30 cellular contexts compared by ENCODE assay signal in genomic region chr3:158260392-158260791, GRCh38.
DNase-seq lines count a peak whose midpoint lies in the region; ATAC-seq and TF ChIP-seq lines count a peak whose summit lies in the region.
"Had no signal": no experiment of that assay in that cellular context is flagged by ENCODE, and none has a peak within 500 bp of the region (broad histone marks: within the 10 kb centered on the region; RNA-seq: fewer than 3 reads in every experiment).

No MANE protein-coding gene starts in this region.

- H3K27ac Mint-ChIP-seq in T-cell (no peak overlapping the region), chondrocyte (ENCODE audit: unreplicated experiment) (no peak overlapping the region)
- H3K27ac Mint-ChIP-seq: activated CD4-positive, alpha-beta memory T cell treated with anti-CD3 and anti-CD28 coated beads, Interleukin-2, amount 10 ng/mL, durations not matched to agents 7 days and 5 days; activated naive CD8-positive, alpha-beta T cell; activated T-helper 2 cell treated with anti-CD3 and anti-CD28 coated beads, Interferon-gamma antibody, Interleukin-2, Interleukin-4, amounts not matched to agents 10 μg/mL and 5 μg/mL and 100 μg/mL, durations not matched to agents 14 hours and 24 hours and 36 hours; CD4-positive, CD25-positive, alpha-beta regulatory T cell; dendritic cell treated with granulocyte-macrophage colony-stimulating factor and Interleukin-4, amounts not matched to agents 40 ng/mL and 50 ng/mL, for 4 days; natural killer cell treated with Interleukin-12 subunit alpha and Interleukin-12 subunit beta and Interleukin-15 and Interleukin-18, amount 100 ng/mL, for 72 hours; stimulated activated naive CD8-positive, alpha-beta T cell treated with anti-CD3 and anti-CD28 coated beads, Interleukin-15, Interleukin-2, amounts not matched to agents 100 ng/mL and 50 ng/mL, for 24 hours had no signal

- no peak for TF ChIP-seq CTCF in epithelial cell of esophagus (IDR thresholded peaks at IDR 0.05; ENCODE audit: insufficient read depth, low read depth, low read length, missing control alignments)
- no peak for TF ChIP-seq CTCF in chondrocyte (IDR thresholded peaks at IDR 0.05)

- H3K4me1 Mint-ChIP-seq in T-cell (peaks cover 5 to 16% (median 10%) of the 10 kb centered on the region in 3 donors), chondrocyte (ENCODE audit: low read depth) (no peaks in the 10 kb centered on the region)
- H3K4me1 Mint-ChIP-seq: activated CD4-positive, alpha-beta memory T cell treated with anti-CD3 and anti-CD28 coated beads, Interleukin-2, amount 10 ng/mL, durations not matched to agents 7 days and 5 days had no signal

- CTCF ChIA-PET in T-cell (lab: Charles Lee): no interaction called here

- POLR2A ChIA-PET in T-cell (lab: Charles Lee): no interaction called here

- H3K9me3 Mint-ChIP-seq in T-cell: peaks cover 14 to 47% (median 32%) of the 10 kb centered on the region in 3 donors
- H3K9me3 Mint-ChIP-seq in chondrocyte (ENCODE audit: low read depth): peaks cover 14% of the 10 kb centered on the region

- H3K4me3 ChIP-seq in epithelial cell of esophagus (ENCODE audit: low read length): no peak overlapping the region
- H3K4me3 ChIP-seq: cardiac muscle cell, esophagus squamous epithelium, HAP-1, heart right ventricle, lung, mucosa of descending colon had no signal

- no peaks in the 10 kb centered on the region for H3K27me3 Mint-ChIP-seq in T-cell
- no peaks in the 10 kb centered on the region for H3K27me3 Mint-ChIP-seq in chondrocyte (ENCODE audit: low read depth)
- H3K27me3 Mint-ChIP-seq: activated CD4-positive, alpha-beta memory T cell treated with anti-CD3 and anti-CD28 coated beads, Interleukin-2, amount 10 ng/mL, durations not matched to agents 7 days and 5 days; activated naive CD8-positive, alpha-beta T cell; dendritic cell treated with granulocyte-macrophage colony-stimulating factor and Interleukin-4, amounts not matched to agents 40 ng/mL and 50 ng/mL, for 4 days; natural killer cell treated with Interleukin-12 subunit alpha and Interleukin-12 subunit beta and Interleukin-15 and Interleukin-18, amount 100 ng/mL, for 72 hours; stimulated activated naive CD8-positive, alpha-beta T cell treated with anti-CD3 and anti-CD28 coated beads, Interleukin-15, Interleukin-2, amounts not matched to agents 100 ng/mL and 50 ng/mL, for 24 hours had no signal

- no peak for ATAC-seq in T-cell (replicated peaks in 1 of 4)
- ATAC-seq: heart right ventricle, mucosa of descending colon, SK-N-SH treated with all-trans-retinoic acid at 6 μM for 48 hours had no signal

- peaks cover 83% of the 10 kb centered on the region for H3K36me3 Mint-ChIP-seq in T-cell
- peaks cover 4% of the 10 kb centered on the region for H3K36me3 Mint-ChIP-seq in chondrocyte (ENCODE audit: low read depth)

- H3K4me3 Mint-ChIP-seq in T-cell (no peak overlapping the region), chondrocyte (ENCODE audit: unreplicated experiment) (no peak overlapping the region)
- H3K4me3 Mint-ChIP-seq: activated CD4-positive, alpha-beta memory T cell treated with anti-CD3 and anti-CD28 coated beads, Interleukin-2, amount 10 ng/mL, durations not matched to agents 7 days and 5 days; activated naive CD8-positive, alpha-beta T cell; CD4-positive, CD25-positive, alpha-beta regulatory T cell; dendritic cell treated with granulocyte-macrophage colony-stimulating factor and Interleukin-4, amounts not matched to agents 40 ng/mL and 50 ng/mL, for 4 days; natural killer cell treated with Interleukin-12 subunit alpha and Interleukin-12 subunit beta and Interleukin-15 and Interleukin-18, amount 100 ng/mL, for 72 hours; stimulated activated naive CD8-positive, alpha-beta T cell treated with anti-CD3 and anti-CD28 coated beads, Interleukin-15, Interleukin-2, amounts not matched to agents 100 ng/mL and 50 ng/mL, for 24 hours had no signal

- DNase-seq in DMS53 (lab: John Stamatoyannopoulos, UW) (peak; percentile 39), DMS53 treated with DMSO at 0.1 percent for 48 hours (lab: John Stamatoyannopoulos, UW; ENCODE audit: unreplicated experiment) (no peak), LHCN-M2 (ENCODE audit: low read depth) (peak; percentile 13), NCI-H2171 treated with DMSO at 0.1 percent for 48 hours (lab: John Stamatoyannopoulos, UW) (peak; percentile 64), epithelial cell of esophagus (ENCODE audit: low read depth) (peak; percentile 24), T-cell (no peak), cerebellar cortex (ENCODE audit: low spot score) (no peak), chondrocyte (ENCODE audit: low spot score) (no peak)
- DNase-seq: activated CD4-positive, alpha-beta memory T cell treated with anti-CD3 and anti-CD28 coated beads, Interleukin-2, amount 10 ng/mL, durations not matched to agents 7 days and 5 days; activated CD4-positive, alpha-beta T cell treated with anti-CD3 and anti-CD28 coated beads for 1 hour; activated CD8-positive, alpha-beta memory T cell treated with anti-CD3 and anti-CD28 coated beads, Interleukin-2, amount 50 U/mL, for 48 hours; aorta; CD4-positive, CD25-positive, alpha-beta regulatory T cell; esophagus squamous epithelium; foreskin melanocyte; heart right ventricle; KG1; mucosa of descending colon; NCI-H1694 treated with DMSO at 0.1 percent for 48 hours; NCI-H526; T-helper 2 cell had no signal

Comparison
In these comparisons a context has a peak if more than half of its experiments do, and no peak if none do; other contexts are left out.
1. DNase-seq: peak in DMS53 (single experiment), LHCN-M2 (single experiment), NCI-H2171 treated with DMSO at 0.1 percent for 48 hours (single experiment) and epithelial cell of esophagus (single experiment); none in DMS53 treated with DMSO at 0.1 percent for 48 hours (single experiment), T-cell (0 of 34), cerebellar cortex (single experiment) and chondrocyte (single experiment).